In genomic region chrY:16860676-16861075, GRCh38 we compare ENCODE assay signal across 18 cellular contexts.
"Had no signal": no experiment of that assay in that cellular context is flagged by ENCODE, and none has a peak within 500 bp of the region (broad histone marks: within the 10 kb centered on the region; RNA-seq: fewer than 3 reads in every experiment).

No MANE protein-coding gene starts in this region.

- H3K4me1 ChIP-seq: SJCRH30 had no signal

- H3K36me3 ChIP-seq: SJCRH30 had no signal

- DNase-seq: Karpas-422, KG1, MM.1S, MV-4-11, NCI-H1048, NCI-H1105, NCI-H1417, NCI-H1436 treated with DMSO at 0.1 percent for 48 hours, NCI-H1694, NCI-H187 treated with DMSO at 0.1 percent for 48 hours, NCI-H2029 treated with DMSO at 0.1 percent for 48 hours, NCI-H2171 treated with DMSO at 0.1 percent for 48 hours, NCI-H524, NCI-H526 treated with DMSO at 0.1 percent for 48 hours, NCI-H774, SHP77, SJCRH30 had no signal

- H3K27ac ChIP-seq: RWPE1, SJCRH30 had no signal

- H3K27me3 ChIP-seq: SJCRH30 had no signal

- H3K9me3 ChIP-seq: SJCRH30 had no signal

- H3K4me3 ChIP-seq: SJCRH30 had no signal
